ENCODE assay signal across 12 cellular contexts in genomic region chr21:44710756-44711326, GRCh38. TPM values are rescaled to one million over a fixed set of nuclear protein-coding genes. Genes with fewer than 3 reads are reported as not detected.
DNase-seq lines count a peak whose midpoint lies in the region; ATAC-seq and TF ChIP-seq lines count a peak whose summit lies in the region.
"Had no signal": no experiment of that assay in that cellular context is flagged by ENCODE, and none has a peak within 500 bp of the region (broad histone marks: within the 10 kb centered on the region; RNA-seq: fewer than 3 reads in every experiment).

No MANE protein-coding gene starts in this region.

- H3K36me3 ChIP-seq in left ventricle myocardium inferior (no peaks in the 10 kb centered on the region), heart left ventricle (no peaks in the 10 kb centered on the region), upper lobe of right lung (no peaks in the 10 kb centered on the region), testis (ENCODE audit: low read depth, missing control alignments) (no peaks in the 10 kb centered on the region)
- H3K36me3 ChIP-seq: SJSA1 had no signal

- peak overlapping the region; percentile 53 for H3K4me3 ChIP-seq in left ventricle myocardium inferior
- H3K4me3 ChIP-seq in heart left ventricle, result peak overlapping the region in 4 of 12 donors; percentile 4 to 39 (median 6)
- H3K4me3 ChIP-seq in iPS-11a (ENCODE audit: low read depth, low read length), result peak overlapping the region; percentile 10
- H3K4me3 ChIP-seq in upper lobe of right lung, result no peak overlapping the region
- H3K4me3 ChIP-seq in testis, result no peak overlapping the region
- H3K4me3 ChIP-seq: SJSA1 had no signal

- intact Hi-C loops in left ventricle myocardium inferior (cut with micrococcal nuclease), result no loop called here
- intact Hi-C loops in heart left ventricle (cut with DNase I), result loop anchor here in 1 of 10 donors (10.0 kb wide), 1 partner anchor 86 kb away; the partner anchor contains the start of gene KRTAP10-9
- intact Hi-C loops in upper lobe of right lung (cut with DNase I), result no loop called here
- intact Hi-C loops in testis (cut with DNase I; ENCODE audit: low total_unique reads), result no loop called here

- H3K27ac ChIP-seq in left ventricle myocardium inferior (replicated peaks) (peak overlapping the region; percentile 58), heart left ventricle (peak overlapping the region in 2 of 12 donors; percentile 0 to 28), upper lobe of right lung (no peak overlapping the region), testis (no peak overlapping the region)
- H3K27ac ChIP-seq: SJSA1 had no signal

- peaks cover 59% of the 10 kb centered on the region for H3K4me1 ChIP-seq in left ventricle myocardium inferior
- H3K4me1 ChIP-seq in heart left ventricle, result peaks cover 0 to 46% (median 15%) of the 10 kb centered on the region in 12 donors
- peaks cover 8% of the 10 kb centered on the region for H3K4me1 ChIP-seq in upper lobe of right lung
- H3K4me1 ChIP-seq in testis, result peaks cover 13% of the 10 kb centered on the region
- H3K4me1 ChIP-seq: SJSA1 had no signal

- ATAC-seq in heart left ventricle (no peak), upper lobe of right lung (peak; percentile 36), GM21423 (IDR thresholded peaks at IDR 0.05; ENCODE audit: unreplicated experiment) (no peak)

- DNase-seq in left ventricle myocardium inferior, result no peak
- no peak for DNase-seq in heart left ventricle
- DNase-seq in NCI-H748 treated with DMSO at 0.1 percent for 48 hours (lab: John Stamatoyannopoulos, UW), result peak; percentile 64
- peak; percentile 65 for DNase-seq in upper lobe of right lung
- DNase-seq in testis, result no peak
- no peak for DNase-seq in H4 (ENCODE audit: low spot score)
- DNase-seq: left ventricle myocardium superior had no signal

- H3K9me3 ChIP-seq in left ventricle myocardium inferior (replicated peaks) (no peaks in the 10 kb centered on the region), heart left ventricle (no peaks in the 10 kb centered on the region), upper lobe of right lung (no peaks in the 10 kb centered on the region), testis (no peaks in the 10 kb centered on the region)
- H3K9me3 ChIP-seq: SJSA1 had no signal

- TF ChIP-seq CTCF in left ventricle myocardium inferior (IDR thresholded peaks at IDR 0.05; ENCODE audit: borderline replicate concordance) (no peak), heart left ventricle (IDR thresholded peaks at IDR 0.05) (no peak), upper lobe of right lung (IDR thresholded peaks at IDR 0.05) (no peak), testis (IDR thresholded peaks at IDR 0.05) (no peak)

- 6 to 15% (median 8%) methylated on average over 10 to 20 of the region's 20 CpGs for WGBS in heart left ventricle, 4 donors
- WGBS in testis, 2 donors, result 6 to 22% methylated on average over 15 to 20 of the region's 20 CpGs

- TF ChIP-seq POLR2A in heart left ventricle (IDR thresholded peaks at IDR 0.05) (no peak), testis (IDR thresholded peaks at IDR 0.05) (no peak)

- H3K27me3 ChIP-seq in left ventricle myocardium inferior (ENCODE audit: low read depth) (peaks cover 89% of the 10 kb centered on the region), heart left ventricle (peaks cover 29 to 90% (median 74%) of the 10 kb centered on the region in 9 donors), upper lobe of right lung (peaks cover 73% of the 10 kb centered on the region), testis (no peaks in the 10 kb centered on the region)

RNA-seq across cellular contexts. Expression of gene TSPEAR, which starts 0.5 kb away (rescaled TPM):
- 3.3 TPM for total RNA-seq in left ventricle myocardium inferior
- total RNA-seq in heart left ventricle, result 1 to 10 TPM in 3 of 9 donors, under 1 TPM in 4, not detected in 2; 0.07 to 2.5 (median 0.71) TPM
- polyA plus RNA-seq in heart left ventricle, result 1 to 10 TPM in 1 of 2 donors, under 1 TPM in 1; 0.01 to 2.6 TPM
- 0.23 TPM for total RNA-seq in upper lobe of right lung
- total RNA-seq in testis, result under 1 TPM; 0.55 to 0.62 TPM
- polyA plus RNA-seq in testis (ENCODE audit: insufficient read depth, low read depth, low replicate concordance), result 0.53 TPM
- 0.08 TPM in 1 of 2 replicates, not detected in the other for total RNA-seq in H4 (2014; rRNA removed; shearing (Covaris generic))
- total RNA-seq: SJSA1, subcutaneous adipose tissue had no signal
- polyA plus RNA-seq: IgD-negative memory B cell had no signal

RNA-seq across cellular contexts. Expression of gene KRTAP10-12, which starts 13.9 kb away (rescaled TPM):
- total RNA-seq in left ventricle myocardium inferior (not detected), heart left ventricle (not detected), upper lobe of right lung (not detected), testis (not detected)
- polyA plus RNA-seq in heart left ventricle (not detected), testis (ENCODE audit: insufficient read depth, low read depth, low replicate concordance) (not detected)
- not detected in 2 replicates for total RNA-seq in H4 (2014; rRNA removed; shearing (Covaris generic))
- total RNA-seq: left ventricle myocardium superior, SJSA1, subcutaneous adipose tissue had no signal
- polyA plus RNA-seq: IgD-negative memory B cell had no signal

RNA-seq across cellular contexts. Expression of gene KRTAP12-1, which starts 28.9 kb away (rescaled TPM):
- total RNA-seq in left ventricle myocardium inferior, result not detected
- not detected for total RNA-seq in heart left ventricle
- not detected for polyA plus RNA-seq in heart left ventricle
- not detected for total RNA-seq in upper lobe of right lung
- not detected for total RNA-seq in testis
- polyA plus RNA-seq in testis (ENCODE audit: insufficient read depth, low read depth, low replicate concordance), result not detected
- total RNA-seq in H4 (2014; rRNA removed; shearing (Covaris generic)), result not detected in 2 replicates
- total RNA-seq: left ventricle myocardium superior, SJSA1, subcutaneous adipose tissue had no signal
- polyA plus RNA-seq: IgD-negative memory B cell had no signal

RNA-seq across cellular contexts. Expression of gene KRTAP12-2, which starts 44.1 kb away (rescaled TPM):
- total RNA-seq in left ventricle myocardium inferior (not detected), heart left ventricle (not detected), upper lobe of right lung (not detected), testis (under 1 TPM in 1 of 2 donors, not detected in 1; 0.79 TPM)
- polyA plus RNA-seq in heart left ventricle (not detected), testis (ENCODE audit: insufficient read depth, low read depth, low replicate concordance) (not detected)
- not detected in 2 replicates for total RNA-seq in H4 (2014; rRNA removed; shearing (Covaris generic))
- total RNA-seq: left ventricle myocardium superior, SJSA1, subcutaneous adipose tissue had no signal
- polyA plus RNA-seq: IgD-negative memory B cell had no signal

RNA-seq across cellular contexts. Expression of gene KRTAP12-3, which starts 53.1 kb away (rescaled TPM):
- total RNA-seq in left ventricle myocardium inferior (not detected), heart left ventricle (not detected), upper lobe of right lung (not detected), testis (not detected)
- polyA plus RNA-seq in heart left ventricle (not detected), testis (ENCODE audit: insufficient read depth, low read depth, low replicate concordance) (not detected)
- not detected in 2 replicates for total RNA-seq in H4 (2014; rRNA removed; shearing (Covaris generic))
- total RNA-seq: left ventricle myocardium superior, SJSA1, subcutaneous adipose tissue had no signal
- polyA plus RNA-seq: IgD-negative memory B cell had no signal

Comparison
In these comparisons a context has a peak if more than half of its experiments do, and no peak if none do; other contexts are left out.
1. DNase-seq: peak in NCI-H748 treated with DMSO at 0.1 percent for 48 hours (single experiment) and upper lobe of right lung (single experiment); none in left ventricle myocardium inferior (single experiment), heart left ventricle (0 of 5), testis (single experiment) and H4 (single experiment).
2. H3K4me3 ChIP-seq: peak in left ventricle myocardium inferior (single experiment) and iPS-11a (single experiment); none in upper lobe of right lung (single experiment) and testis (0 of 2).